8 cellular contexts compared by ENCODE assay signal in the genomic region with DNA sequence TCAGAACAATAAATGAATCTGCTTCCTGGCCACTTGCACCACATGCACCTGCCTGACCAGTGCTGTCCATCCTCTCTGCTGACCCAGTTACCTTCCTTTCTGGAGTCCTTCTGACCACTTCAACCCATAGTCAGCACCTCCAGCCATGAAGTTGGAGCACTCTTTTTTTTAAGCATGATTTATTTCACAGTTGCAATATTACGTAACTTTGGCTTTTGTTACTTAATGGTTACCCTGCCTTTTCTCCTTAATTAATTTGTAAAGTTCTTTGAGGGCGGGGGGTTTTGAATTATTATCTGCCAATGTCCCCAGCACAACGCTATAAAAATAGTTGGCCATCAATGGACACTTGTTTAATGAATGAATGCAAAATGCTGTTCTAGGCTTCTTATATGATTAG.
"Had no signal": no experiment of that assay in that cellular context is flagged by ENCODE, and none has a peak within 500 bp of the region (broad histone marks: within the 10 kb centered on the region; RNA-seq: fewer than 3 reads in every experiment).

No MANE protein-coding gene starts in this region.

- H3K27ac ChIP-seq: HL-60, KMS-11 had no signal

- H3K4me3 ChIP-seq: GM23338, HAP-1 had no signal

- H3K9ac ChIP-seq: KMS-11 had no signal

- H3K4me2 ChIP-seq: GM23338, KMS-11 had no signal

- DNase-seq: H7, HFFc6, KBM-7 had no signal

- H3K9me3 ChIP-seq: HAP-1 had no signal

- H2AFZ ChIP-seq: GM23338 had no signal

- H3K36me3 ChIP-seq: HAP-1 had no signal

- ATAC-seq: GM23338, HCT116 had no signal
